Comparison of ENCODE assay signal across 8 cellular contexts in genomic region chr3:29282431-29283296, GRCh38. TPM values are rescaled to one million over a fixed set of nuclear protein-coding genes. Genes with fewer than 3 reads are reported as not detected.
A peak's percentile ranks its signal among the peaks of the same experiment; 100 is the strongest.
DNase-seq lines count a peak whose midpoint lies in the region; ATAC-seq, FAIRE-seq and TF ChIP-seq lines count a peak whose summit lies in the region.

No MANE protein-coding gene starts in this region.

- H3K4me1 ChIP-seq in SJCRH30 (peaks cover 13% of the 10 kb centered on the region; the same call in 1 of the 2 replicates), sigmoid colon (peaks cover 0 to 55% (median 26%) of the 10 kb centered on the region in 4 donors)

- TF ChIP-seq EP300 in sigmoid colon (IDR thresholded peaks at IDR 0.05) = no peak

- H3K27ac ChIP-seq in SJCRH30 (peak overlapping the region; percentile 74), sigmoid colon (peak overlapping the region; percentile 85 to 88 (median 87))

- TF ChIP-seq CTCF in GM12865 (IDR thresholded peaks at IDR 0.05; ENCODE audit: insufficient read depth, low read depth, low read length, missing control alignments) (no peak), fibroblast of pulmonary artery (IDR thresholded peaks at IDR 0.05; ENCODE audit: low read length, missing control alignments) (no peak), sigmoid colon (IDR thresholded peaks at IDR 0.05) (no peak), GM10266 (IDR thresholded peaks at IDR 0.05; ENCODE audit: control insufficient read depth, insufficient read depth, low read depth, missing control alignments) (no peak)

- no peaks in the 10 kb centered on the region for H3K27me3 ChIP-seq in SJCRH30
- H3K27me3 ChIP-seq in sigmoid colon = no peaks in the 10 kb centered on the region

- H3K9me3 ChIP-seq in SJCRH30 (replicated peaks) (no peaks in the 10 kb centered on the region), sigmoid colon (no peaks in the 10 kb centered on the region)

- DNase-seq in GM12865 (ENCODE audit: low read depth) = no peak
- peak; percentile 7 to 27 for DNase-seq in SJCRH30
- peak; percentile 79 for DNase-seq in fibroblast of pulmonary artery (ENCODE audit: low read depth)
- DNase-seq in sigmoid colon = no peak
- no peak for DNase-seq in urothelium cell line (ENCODE audit: low spot score)
- no peak for DNase-seq in GM10266 (ENCODE audit: extremely low spot score)
- DNase-seq in nucleus accumbens (lab: John Stamatoyannopoulos, UW) = no peak

- intact Hi-C loops in sigmoid colon (cut with DNase I) = loop anchor here (2.0 to 10.0 kb wide), 6 partner anchors 35 to 412 kb away; no protein-coding TSS in a partner anchor

- FAIRE-seq in urothelium cell line (lab: Jason Lieb, UNC) = no peak

- H3K4me3 ChIP-seq in GM12865 (ENCODE audit: low read depth, low read length) = peak overlapping the region; percentile 65
- peak overlapping the region; percentile 61 for H3K4me3 ChIP-seq in SJCRH30
- H3K4me3 ChIP-seq in fibroblast of pulmonary artery (replicated peaks; ENCODE audit: low read depth, low read length) = peak overlapping the region; percentile 84
- H3K4me3 ChIP-seq in sigmoid colon = peak overlapping the region; percentile 37 to 63 (median 58)

- no peak for TF ChIP-seq POLR2A in sigmoid colon (IDR thresholded peaks at IDR 0.05)

- WGBS in sigmoid colon, 2 donors = 28 to 50% methylated on average over 14 of the region's 14 CpGs

- no peak for ATAC-seq in HG03354 (IDR thresholded peaks at IDR 0.05; ENCODE audit: poor library complexity, severe bottlenecking, unreplicated experiment)

- H3K36me3 ChIP-seq in SJCRH30 (no peaks in the 10 kb centered on the region), sigmoid colon (no peaks in the 10 kb centered on the region)

RNA-seq across cellular contexts. Expression of gene RBMS3, which starts 1.8 kb away (rescaled TPM):
- 8.1 and 9.5 TPM in 2 replicates for total RNA-seq in SJCRH30 (2014; rRNA removed; shearing (Covaris generic))
- 10 to 100 TPM; 39.9 to 61.9 (median 59.8) TPM for total RNA-seq in sigmoid colon
- 1 to 10 TPM in 2 of 3 donors, under 1 TPM in 1; 0.46 to 3.9 (median 3.0) TPM for polyA plus RNA-seq in sigmoid colon

Comparison
In these comparisons a context has a peak if more than half of its experiments do, and no peak if none do; other contexts are left out.
1. DNase-seq: peak in SJCRH30 (2 of 2) and fibroblast of pulmonary artery (single experiment); none in GM12865 (single experiment), sigmoid colon (single experiment), urothelium cell line (single experiment), GM10266 (single experiment) and nucleus accumbens (0 of 56).
2. Peak in every context shown above with its lines, with median percentiles within 50 percentile points of each other: H3K4me3 ChIP-seq.